2 cellular contexts compared by ENCODE assay signal in the genomic region with DNA sequence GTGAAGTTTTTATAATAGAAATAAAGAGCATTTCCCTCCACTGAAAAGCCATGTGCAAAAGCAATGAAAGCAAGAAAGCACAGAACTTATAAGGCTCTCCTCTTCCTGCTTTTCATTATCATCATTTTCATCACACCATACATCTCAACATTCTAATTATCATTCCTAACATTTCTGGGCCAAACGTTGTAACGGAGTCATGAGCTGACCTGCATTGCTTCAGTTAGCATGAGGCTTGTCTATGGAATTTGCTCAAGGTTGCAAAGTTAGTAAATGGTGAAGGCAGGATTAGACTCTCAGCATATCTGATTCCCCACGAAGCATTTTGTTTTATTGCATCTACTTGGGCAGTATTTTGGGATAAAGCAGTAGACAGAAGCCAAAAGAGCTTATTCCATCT.
TF ChIP-seq lines count a peak whose summit lies in the region.

No MANE protein-coding gene starts in this region.

TF ChIP-seq in IMR-90, 13 proteins besides CTCF, POLR2A, EP300 and RAD21 (continued from another document):
- TF ChIP-seq MXI1 (IDR thresholded peaks at IDR 0.05; ENCODE audit: borderline replicate concordance, low read depth, low read length) (no peak), CHD1 (IDR thresholded peaks at IDR 0.05; ENCODE audit: low read depth, low read length) (no peak), RCOR1 (IDR thresholded peaks at IDR 0.05; ENCODE audit: insufficient replicate concordance, low read length) (no peak), SMC3 (IDR thresholded peaks at IDR 0.05; ENCODE audit: low read depth, low read length) (no peak), MAFK (IDR thresholded peaks at IDR 0.05; ENCODE audit: low read depth, low read length) (no peak), RFX5 (IDR thresholded peaks at IDR 0.05; ENCODE audit: low read depth, low read length) (no peak)
- TF ChIP-seq, protein P1, sequence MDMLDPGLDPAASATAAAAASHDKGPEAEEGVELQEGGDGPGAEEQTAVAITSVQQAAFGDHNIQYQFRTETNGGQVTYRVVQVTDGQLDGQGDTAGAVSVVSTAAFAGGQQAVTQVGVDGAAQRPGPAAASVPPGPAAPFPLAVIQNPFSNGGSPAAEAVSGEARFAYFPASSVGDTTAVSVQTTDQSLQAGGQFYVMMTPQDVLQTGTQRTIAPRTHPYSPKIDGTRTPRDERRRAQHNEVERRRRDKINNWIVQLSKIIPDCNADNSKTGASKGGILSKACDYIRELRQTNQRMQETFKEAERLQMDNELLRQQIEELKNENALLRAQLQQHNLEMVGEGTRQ (IDR thresholded peaks at IDR 0.05; ENCODE audit: low read depth, low read length): no peak
- TF ChIP-seq, protein P2, sequence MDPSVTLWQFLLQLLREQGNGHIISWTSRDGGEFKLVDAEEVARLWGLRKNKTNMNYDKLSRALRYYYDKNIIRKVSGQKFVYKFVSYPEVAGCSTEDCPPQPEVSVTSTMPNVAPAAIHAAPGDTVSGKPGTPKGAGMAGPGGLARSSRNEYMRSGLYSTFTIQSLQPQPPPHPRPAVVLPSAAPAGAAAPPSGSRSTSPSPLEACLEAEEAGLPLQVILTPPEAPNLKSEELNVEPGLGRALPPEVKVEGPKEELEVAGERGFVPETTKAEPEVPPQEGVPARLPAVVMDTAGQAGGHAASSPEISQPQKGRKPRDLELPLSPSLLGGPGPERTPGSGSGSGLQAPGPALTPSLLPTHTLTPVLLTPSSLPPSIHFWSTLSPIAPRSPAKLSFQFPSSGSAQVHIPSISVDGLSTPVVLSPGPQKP (IDR thresholded peaks at IDR 0.05; ENCODE audit: borderline replicate concordance, low read depth, low read length): no peak
TF ChIP-seq in IMR-90: peak in this region for 0.

TF ChIP-seq in HEK293T, 16 proteins besides CTCF, POLR2A, EP300 and RAD21 (continued from another document):
- TF ChIP-seq, protein P3, sequence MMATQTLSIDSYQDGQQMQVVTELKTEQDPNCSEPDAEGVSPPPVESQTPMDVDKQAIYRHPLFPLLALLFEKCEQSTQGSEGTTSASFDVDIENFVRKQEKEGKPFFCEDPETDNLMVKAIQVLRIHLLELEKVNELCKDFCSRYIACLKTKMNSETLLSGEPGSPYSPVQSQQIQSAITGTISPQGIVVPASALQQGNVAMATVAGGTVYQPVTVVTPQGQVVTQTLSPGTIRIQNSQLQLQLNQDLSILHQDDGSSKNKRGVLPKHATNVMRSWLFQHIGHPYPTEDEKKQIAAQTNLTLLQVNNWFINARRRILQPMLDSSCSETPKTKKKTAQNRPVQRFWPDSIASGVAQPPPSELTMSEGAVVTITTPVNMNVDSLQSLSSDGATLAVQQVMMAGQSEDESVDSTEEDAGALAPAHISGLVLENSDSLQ (IDR thresholded peaks at IDR 0.05): no peak
- TF ChIP-seq FOXK2 (IDR thresholded peaks at IDR 0.05) (no peak), CTBP1 (IDR thresholded peaks at IDR 0.05; ENCODE audit: borderline replicate concordance) (no peak), NFRKB (IDR thresholded peaks at IDR 0.05) (no peak), SP1 (IDR thresholded peaks at IDR 0.05) (no peak), TARDBP (IDR thresholded peaks at IDR 0.05) (no peak), ZNF384 (IDR thresholded peaks at IDR 0.05) (no peak), L3MBTL2 (conservative IDR thresholded peaks at IDR 0.05) (no peak), ARNT (IDR thresholded peaks at IDR 0.05) (no peak)
